In genomic region chr2:166372046-166372445, GRCh38 we compare ENCODE assay signal across 18 cellular contexts. TPM values are rescaled to one million over a fixed set of nuclear protein-coding genes. Genes with fewer than 3 reads are reported as not detected.
A peak's percentile ranks its signal among the peaks of the same experiment; 100 is the strongest.
DNase-seq lines count a peak whose midpoint lies in the region; ATAC-seq and TF ChIP-seq lines count a peak whose summit lies in the region.
"Had no signal": no experiment of that assay in that cellular context is flagged by ENCODE, and none has a peak within 500 bp of the region (broad histone marks: within the 10 kb centered on the region; RNA-seq: fewer than 3 reads in every experiment).

No MANE protein-coding gene starts in this region.

- no peaks in the 10 kb centered on the region for H4K20me1 ChIP-seq in hepatocyte (ENCODE audit: insufficient read depth, poor library complexity, severe bottlenecking)

- H3K27ac ChIP-seq in AG04450 (ENCODE audit: low read depth, low read length) (no peak overlapping the region), hepatocyte (no peak overlapping the region)

- H3K79me2 ChIP-seq in hepatocyte, result no peaks in the 10 kb centered on the region

- no peaks in the 10 kb centered on the region for H3K36me3 ChIP-seq in hepatocyte (replicated peaks; ENCODE audit: insufficient read depth, low read depth)

- H3K36me3 Mint-ChIP-seq in HFFc6 (ENCODE audit: low read depth), result peaks cover 17% of the 10 kb centered on the region
- H3K36me3 Mint-ChIP-seq in activated naive CD4-positive, alpha-beta T cell treated with anti-CD3 and anti-CD28 coated beads for 36 hours (ENCODE audit: low read depth), result no peaks in the 10 kb centered on the region
- H3K36me3 Mint-ChIP-seq: CD8-positive, alpha-beta memory T cell had no signal

- CTCF ChIA-PET in AG04450 (lab: Charles Lee), result interaction anchor here (0.6 to 1.6 kb wide), 4 partner anchors 10 to 184 kb away, joined by 3 to 5 read pairs (median 3); no protein-coding TSS in a partner anchor
- CTCF ChIA-PET in activated naive CD4-positive, alpha-beta T cell treated with anti-CD3 and anti-CD28 coated beads for 36 hours (lab: Charles Lee), result interaction anchor here (0.7 kb wide), 1 partner anchor 410 kb away, joined by 3 read pairs; no protein-coding TSS in a partner anchor

- H2AFZ ChIP-seq in hepatocyte, result no peak overlapping the region

- H3K27ac Mint-ChIP-seq in HFFc6, result peak overlapping the region; percentile 80
- no peak overlapping the region for H3K27ac Mint-ChIP-seq in activated naive CD4-positive, alpha-beta T cell treated with anti-CD3 and anti-CD28 coated beads for 36 hours
- H3K27ac Mint-ChIP-seq: CD8-positive, alpha-beta memory T cell; H9 had no signal

- H3K4me2 ChIP-seq in hepatocyte, result no peak overlapping the region

- no peaks in the 10 kb centered on the region for H3K9me3 Mint-ChIP-seq in HFFc6
- H3K9me3 Mint-ChIP-seq in activated naive CD4-positive, alpha-beta T cell treated with anti-CD3 and anti-CD28 coated beads for 36 hours, result no peaks in the 10 kb centered on the region
- H3K9me3 Mint-ChIP-seq: H9 had no signal

- ATAC-seq in SK-N-SH treated with all-trans-retinoic acid at 6 μM for 48 hours (no peak), GM19035 (IDR thresholded peaks at IDR 0.05; ENCODE audit: unreplicated experiment) (no peak), GM18868 (IDR thresholded peaks at IDR 0.05; ENCODE audit: unreplicated experiment) (no peak), left cardiac atrium (no peak)

- H3K4me3 Mint-ChIP-seq in HFFc6, result peak overlapping the region; percentile 93
- no peak overlapping the region for H3K4me3 Mint-ChIP-seq in activated naive CD4-positive, alpha-beta T cell treated with anti-CD3 and anti-CD28 coated beads for 36 hours
- H3K4me3 Mint-ChIP-seq: CD8-positive, alpha-beta memory T cell had no signal

- peak; percentile 46 for DNase-seq in AG04450 (ENCODE audit: low read depth, low spot score)
- DNase-seq in HFFc6, result peak; percentile 33
- peak; percentile 5 for DNase-seq in hepatocyte (ENCODE audit: low spot score)
- no peak for DNase-seq in activated naive CD4-positive, alpha-beta T cell treated with anti-CD3 and anti-CD28 coated beads for 36 hours
- no peak for DNase-seq in left cardiac atrium
- DNase-seq: CD8-positive, alpha-beta memory T cell; DMS 273 treated with DMSO at 0.1 percent for 48 hours; H9; Karpas-422; MM.1S; NCI-H2029 treated with DMSO at 0.1 percent for 48 hours; NCI-H524; NK-92 treated with Interleukin-12 subunit alpha and Interleukin-12 subunit beta, amount 100 ng/mL, for 24 hours; OCI-M1; RPMI8226 had no signal

- H3K4me1 ChIP-seq in hepatocyte (ENCODE audit: insufficient read depth), result no peaks in the 10 kb centered on the region

- H3K9me3 ChIP-seq in AG04450 (ENCODE audit: control insufficient read depth, insufficient read depth, low read length) (no peaks in the 10 kb centered on the region; the same call in 1 of the 2 replicates), hepatocyte (ENCODE audit: low read depth) (no peaks in the 10 kb centered on the region)

- intact Hi-C loops in activated naive CD4-positive, alpha-beta T cell treated with anti-CD3 and anti-CD28 coated beads for 36 hours (cut with micrococcal nuclease), result no loop called here
- intact Hi-C loops in left cardiac atrium (cut with DNase I), result no loop called here

- H3K27me3 ChIP-seq in AG04450 (ENCODE audit: control insufficient read depth, insufficient read depth, low read length) (no peaks in the 10 kb centered on the region), hepatocyte (no peaks in the 10 kb centered on the region)

- no peaks in the 10 kb centered on the region for H3K9me2 ChIP-seq in hepatocyte (replicated peaks; ENCODE audit: insufficient read depth)

- no peaks in the 10 kb centered on the region; the same call in none of the 2 replicates for H3K27me3 Mint-ChIP-seq in HFFc6 (ENCODE audit: insufficient read depth)
- peaks cover 26% of the 10 kb centered on the region for H3K27me3 Mint-ChIP-seq in activated naive CD4-positive, alpha-beta T cell treated with anti-CD3 and anti-CD28 coated beads for 36 hours (ENCODE audit: low read depth)

- POLR2A ChIA-PET in AG04450 (lab: Yijun Ruan, JAX), result interaction anchor here (0.6 kb wide), 1 partner anchor 321 kb away, joined by 3 read pairs; no protein-coding TSS in a partner anchor

- 47% methylated on average over 2 of the region's 2 CpGs for WGBS in hepatocyte (ENCODE audit: low lambda C conversion rate, missing lambda C conversion rate)

- peaks cover 52% of the 10 kb centered on the region for H3K4me1 Mint-ChIP-seq in HFFc6 (ENCODE audit: low read depth)
- peaks cover 9% of the 10 kb centered on the region for H3K4me1 Mint-ChIP-seq in activated naive CD4-positive, alpha-beta T cell treated with anti-CD3 and anti-CD28 coated beads for 36 hours (ENCODE audit: low read depth)

- H3K4me3 ChIP-seq in AG04450 (ENCODE audit: low read depth, low read length) (peak overlapping the region; percentile 5; the same call in 1 of the 2 replicates), hepatocyte (no peak overlapping the region)

- TF ChIP-seq CTCF in AG04450 (IDR thresholded peaks at IDR 0.05; ENCODE audit: low read depth, low read length), result no peak
- TF ChIP-seq CTCF in HFFc6 (IDR thresholded peaks at IDR 0.05), result no peak
- TF ChIP-seq CTCF in hepatocyte (IDR thresholded peaks at IDR 0.05; ENCODE audit: poor library complexity), result no peak

TF ChIP-seq in SK-N-SH treated with all-trans-retinoic acid at 6 μM for 48 hours, 23 proteins besides CTCF, POLR2A, EP300 and RAD21:
- no peak for TF ChIP-seq ARNTL (CRISPR knock-in tag; IDR thresholded peaks at IDR 0.05; ENCODE audit: borderline replicate concordance, low read depth)
- TF ChIP-seq ISL1 (CRISPR knock-in tag; IDR thresholded peaks at IDR 0.05), result peak; percentile 32; the same call in 1 of the 2 replicates
- TF ChIP-seq ZNF70 (CRISPR knock-in tag; IDR thresholded peaks at IDR 0.05), result no peak

RNA-seq across cellular contexts. Expression of gene SCN9A, which starts 3.7 kb away (rescaled TPM):
- polyA plus RNA-seq in AG04450 (2011; rRNA removed) (39.9 and 56.8 TPM in 2 replicates), hepatocyte (4.1 and 5.1 TPM in 2 replicates)
- 154 and 186 TPM in 2 replicates for polyA minus RNA-seq in AG04450 (2011; rRNA and poly(A)+ RNA removed)
- total RNA-seq in HFFc6 (2021; fragmentation: NEBNext Ultra II Directional; extraction: Animal tissue kit (Norgen Biotek cat#: 25700)), result 10 to 100 TPM; 41.1 to 66.1 (median 55.8) TPM
- total RNA-seq in hepatocyte (9.0 and 11.7 TPM in 2 replicates), left cardiac atrium (1 to 10 TPM; 1.8 to 6.4 TPM)
- not detected for total RNA-seq in activated naive CD4-positive, alpha-beta T cell treated with anti-CD3 and anti-CD28 coated beads for 36 hours
- total RNA-seq: CD8-positive, alpha-beta memory T cell had no signal
- polyA plus RNA-seq: CD8-positive, alpha-beta memory T cell had no signal

Comparison
In these comparisons a context has a peak if more than half of its experiments do, and no peak if none do; other contexts are left out.
1. DNase-seq: peak in AG04450 (single experiment), HFFc6 (single experiment) and hepatocyte (single experiment); none in activated naive CD4-positive, alpha-beta T cell treated with anti-CD3 and anti-CD28 coated beads for 36 hours (single experiment) and left cardiac atrium (single experiment).